In genomic region chr19:325937-326565, GRCh38 we compare ENCODE assay signal across 26 cellular contexts. TPM values are rescaled to one million over a fixed set of nuclear protein-coding genes. Genes with fewer than 3 reads are reported as not detected.
"Had no signal": no experiment of that assay in that cellular context is flagged by ENCODE, and none has a peak within 500 bp of the region (broad histone marks: within the 10 kb centered on the region; RNA-seq: fewer than 3 reads in every experiment).

No MANE protein-coding gene starts in this region.

- FAIRE-seq: pancreas, urothelium cell line had no signal

- H2AFZ ChIP-seq: hepatocyte had no signal

- ATAC-seq: foreskin keratinocyte; gastroesophageal sphincter; left lung; naive thymus-derived CD8-positive, alpha-beta T cell; pancreas; sciatic nerve; stimulated activated effector memory CD8-positive, alpha-beta T cell treated with anti-CD3 and anti-CD28 coated beads, Interleukin-12 subunit alpha, Interleukin-12 subunit beta, amount 100 ng/mL, for 72 hours had no signal

- DNase-seq: colonic mucosa; effector CD8-positive, alpha-beta T cell; endodermal cell; foreskin keratinocyte; left cardiac atrium; mammary epithelial cell; mesendoderm; naive thymus-derived CD8-positive, alpha-beta T cell; nephron progenitor cell; occipital lobe; stimulated activated CD4-positive, alpha-beta T cell treated with anti-CD3 and anti-CD28 coated beads, Interleukin-2, amount 100 ng/mL, for 24 hours; stimulated activated CD4-positive, alpha-beta T cell treated with anti-CD3 and anti-CD28 coated beads, Interleukin-4, amount 100 ng/mL, for 24 hours; stimulated activated naive CD4-positive, alpha-beta T cell treated with Interleukin-2 at 50 U/mL for 16 hours; stomach; thyroid gland; trophoblast cell had no signal

- H3K4me1 ChIP-seq: colonic mucosa, foreskin keratinocyte, gastroesophageal sphincter, left lung, pancreas, stomach, thyroid gland had no signal

- H3K4me2 ChIP-seq: hepatocyte had no signal

- H3K9me3 ChIP-seq: colonic mucosa, gastroesophageal sphincter, pancreas, thyroid gland had no signal

- H3K4me3 ChIP-seq: colonic mucosa, gastroesophageal sphincter, heart left ventricle, hepatocyte, left lung, pancreas, stomach, thyroid gland had no signal

- H3K27me3 ChIP-seq: colonic mucosa, foreskin keratinocyte, gastroesophageal sphincter, heart left ventricle, hepatocyte, left lung, pancreas, stomach, thyroid gland had no signal

- H3K27ac ChIP-seq: colonic mucosa, epithelial cell of prostate, foreskin keratinocyte, gastroesophageal sphincter, hepatocyte, left lung, pancreas, stomach, thyroid gland had no signal

RNA-seq across cellular contexts. Expression of gene PLPP2, which starts 34.8 kb away (rescaled TPM):
- total RNA-seq: myocyte; naive thymus-derived CD8-positive, alpha-beta T cell had no signal
